Comparison of ENCODE assay signal across 34 cellular contexts in the genomic region with DNA sequence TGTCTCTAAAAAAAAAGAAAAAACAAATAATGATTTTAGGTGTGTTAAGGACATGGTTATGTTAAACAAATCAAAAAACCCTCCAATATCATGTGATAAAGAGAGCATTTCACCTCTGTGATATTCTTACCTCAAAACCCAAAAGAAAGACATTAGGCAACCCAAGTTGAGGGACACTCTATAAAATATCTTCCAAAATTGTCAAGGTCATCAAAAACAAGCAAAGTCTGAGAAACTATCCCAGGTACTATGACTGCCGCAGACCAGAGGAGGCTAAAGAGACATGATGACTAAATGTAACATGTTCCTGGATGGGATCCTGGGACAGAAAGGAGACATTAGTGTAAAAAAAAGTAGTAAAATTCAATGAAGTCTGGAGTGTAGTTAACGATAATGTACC.
"Had no signal": no experiment of that assay in that cellular context is flagged by ENCODE, and none has a peak within 500 bp of the region (broad histone marks: within the 10 kb centered on the region; RNA-seq: fewer than 3 reads in every experiment).

No MANE protein-coding gene starts in this region.

- H3K9me3 ChIP-seq: adrenal gland, body of pancreas, breast epithelium, colonic mucosa had no signal

- H3K9me3 Mint-ChIP-seq: activated B cell treated with CpG ODN at 0.5 μM for 24 hours; activated CD8-positive, alpha-beta T cell treated with anti-CD3 and anti-CD28 coated beads for 36 hours; activated naive CD8-positive, alpha-beta T cell treated with anti-CD3 and anti-CD28 coated beads, Interleukin-2, amount 50 U/mL, for 24 hours; activated T-cell treated with anti-CD3 and anti-CD28 coated beads, Interleukin-2, amount 50 U/mL, for 4 hours; activated T-helper 17 cell treated with anti-CD3 and anti-CD28 coated beads, Interleukin-2, amount 50 U/mL, for 72 hours; T-helper 2 cell treated with Interferon-gamma antibody and Interleukin-4, amounts not matched to agents 5 μg/mL and 100 μg/mL, for 36 hours had no signal

- H3K4me3 Mint-ChIP-seq: activated B cell treated with CpG ODN at 0.5 μM for 24 hours; activated CD8-positive, alpha-beta T cell treated with anti-CD3 and anti-CD28 coated beads for 36 hours; activated naive CD8-positive, alpha-beta T cell; activated naive CD8-positive, alpha-beta T cell treated with anti-CD3 and anti-CD28 coated beads, Interleukin-2, amount 50 U/mL, for 24 hours; activated T-cell treated with anti-CD3 and anti-CD28 coated beads, Interleukin-2, amount 50 U/mL, for 4 hours; activated T-helper 17 cell treated with anti-CD3 and anti-CD28 coated beads, Interleukin-2, amount 50 U/mL, for 72 hours; T-helper 17 cell; T-helper 2 cell treated with Interferon-gamma antibody and Interleukin-4, amounts not matched to agents 5 μg/mL and 100 μg/mL, for 36 hours had no signal

- H3K27ac Mint-ChIP-seq: activated B cell treated with CpG ODN at 0.5 μM for 24 hours; activated CD8-positive, alpha-beta T cell treated with anti-CD3 and anti-CD28 coated beads for 36 hours; activated naive CD8-positive, alpha-beta T cell; activated naive CD8-positive, alpha-beta T cell treated with anti-CD3 and anti-CD28 coated beads, Interleukin-2, amount 50 U/mL, for 24 hours; activated T-helper 17 cell treated with anti-CD3 and anti-CD28 coated beads, Interleukin-2, amount 50 U/mL, for 72 hours; T-helper 17 cell; T-helper 2 cell treated with Interferon-gamma antibody and Interleukin-4, amounts not matched to agents 5 μg/mL and 100 μg/mL, for 36 hours had no signal

- H3K36me3 ChIP-seq: adrenal gland, breast epithelium, cardiac muscle cell, colonic mucosa had no signal

- H3K27ac ChIP-seq: body of pancreas, breast epithelium, cardiac muscle cell, colonic mucosa, WERI-Rb-1 had no signal

- ATAC-seq: activated CD4-positive, CD25-positive, alpha-beta regulatory T cell treated with anti-CD3 and anti-CD28 coated beads, Interleukin-2, amount 50 U/mL, for 24 hours; activated CD8-positive, alpha-beta T cell treated with anti-CD3 and anti-CD28 coated beads for 36 hours; activated naive CD8-positive, alpha-beta T cell treated with anti-CD3 and anti-CD28 coated beads, Interleukin-2, amount 50 U/mL, for 24 hours; activated T-cell treated with anti-CD3 and anti-CD28 coated beads, Interleukin-2, amount 50 U/mL, for 4 hours; activated T-helper 17 cell treated with anti-CD3 and anti-CD28 coated beads, Interleukin-2, amount 50 U/mL, for 72 hours; body of pancreas; esophagus mucosa; T-helper 17 cell had no signal

- FAIRE-seq: endometrium, frontal cortex had no signal

- H3K27me3 ChIP-seq: adrenal gland, body of pancreas, breast epithelium, cardiac muscle cell, colonic mucosa had no signal

- DNase-seq: activated B cell treated with CpG ODN at 0.5 μM for 24 hours; activated CD4-positive, alpha-beta T cell treated with anti-CD3 and anti-CD28 coated beads for 48 hours; activated CD4-positive, alpha-beta T cell treated with anti-CD3 and anti-CD28 coated beads, Interleukin-2, amount 50 U/mL, for 1 hour; activated CD4-positive, alpha-beta T cell treated with anti-CD3 and anti-CD28 coated beads, Interleukin-2, amount 50 U/mL, for 48 hours; activated CD8-positive, alpha-beta memory T cell treated with anti-CD3 and anti-CD28 coated beads for 24 hours; activated CD8-positive, alpha-beta T cell treated with anti-CD3 and anti-CD28 coated beads for 36 hours; activated effector memory CD4-positive, alpha-beta T cell treated with Interleukin-2 at 50 U/mL for 16 hours; activated gamma-delta T cell treated with Interleukin-2 at 50 U/mL for 16 hours; activated naive CD4-positive, alpha-beta T cell treated with anti-CD3 and anti-CD28 coated beads, Interleukin-2, amount 50 U/mL, for 16 hours; activated naive CD4-positive, alpha-beta T cell treated with Interleukin-2 at 50 U/mL for 16 hours; activated naive CD8-positive, alpha-beta T cell treated with anti-CD3 and anti-CD28 coated beads, Interleukin-2, amount 50 U/mL, for 24 hours; activated T-cell treated with anti-CD3 and anti-CD28 coated beads, Interleukin-2, amount 50 U/mL, for 4 hours; amygdala; aorta; body of pancreas; central memory CD4-positive, alpha-beta T cell; cerebellar nuclear complex; colonic mucosa; effector CD8-positive, alpha-beta T cell; foreskin fibroblast; head of caudate nucleus; T-helper 17 cell; T1000; WERI-Rb-1 had no signal

- H3K4me3 ChIP-seq: adrenal gland, body of pancreas, breast epithelium, cardiac muscle cell, colonic mucosa had no signal

- H3K27me3 Mint-ChIP-seq: activated B cell treated with CpG ODN at 0.5 μM for 24 hours; activated CD8-positive, alpha-beta T cell treated with anti-CD3 and anti-CD28 coated beads for 36 hours; activated naive CD8-positive, alpha-beta T cell; activated naive CD8-positive, alpha-beta T cell treated with anti-CD3 and anti-CD28 coated beads, Interleukin-2, amount 50 U/mL, for 24 hours; activated T-helper 17 cell treated with anti-CD3 and anti-CD28 coated beads, Interleukin-2, amount 50 U/mL, for 72 hours; T-helper 17 cell had no signal
